Comparison of ENCODE assay signal across 22 cellular contexts in genomic region chr3:181333394-181333793, GRCh38.
DNase-seq lines count a peak whose midpoint lies in the region; ATAC-seq, FAIRE-seq and TF ChIP-seq lines count a peak whose summit lies in the region.
"Had no signal": no experiment of that assay in that cellular context is flagged by ENCODE, and none has a peak within 500 bp of the region (broad histone marks: within the 10 kb centered on the region; RNA-seq: fewer than 3 reads in every experiment).

No MANE protein-coding gene starts in this region.

- TF ChIP-seq EP300 in SK-N-SH (IDR thresholded peaks at IDR 0.05; ENCODE audit: borderline replicate concordance in 1 of 2, low read depth in 1 of 2, low read length in 1 of 2), result peak in 1 of 2 experiments; percentile 36; a peak in 1 of 4 replicates

- POLR2A ChIA-PET in SK-N-SH (lab: Yijun Ruan, JAX), result no interaction called here

- TF ChIP-seq CTCF in SK-N-SH (IDR thresholded peaks at IDR 0.05), result no peak

- TF ChIP-seq RAD21 in SK-N-SH (IDR thresholded peaks at IDR 0.05; ENCODE audit: low read length), result no peak

- no peak overlapping the region for H3K4me2 ChIP-seq in SK-N-SH
- H3K4me2 ChIP-seq: BLaER1 treated with 17β-estradiol and CSF1 and Interleukin-3, amounts not matched to agents 10 nM and 100 nM had no signal

- CTCF ChIA-PET in SK-N-SH (lab: Yijun Ruan, JAX), result no interaction called here
- CTCF ChIA-PET in activated naive CD4-positive, alpha-beta T cell treated with anti-CD3 and anti-CD28 coated beads, Interleukin-2, amount 10 ng/mL, durations not matched to agents 7 days and 5 days (lab: Charles Lee), result no interaction called here

- H2AFZ ChIP-seq in SK-N-SH (ENCODE audit: low read depth), result no peak overlapping the region

- H3F3A ChIP-seq in SK-N-SH (replicated peaks; ENCODE audit: insufficient read depth), result no peaks in the 10 kb centered on the region

- no peaks in the 10 kb centered on the region for H3K27me3 ChIP-seq in SK-N-SH (ENCODE audit: insufficient read depth)
- H3K27me3 ChIP-seq: BLaER1 treated with 17β-estradiol and CSF1 and Interleukin-3, amounts not matched to agents 10 nM and 100 nM had no signal

- peak overlapping the region in 1 of 2 experiments; percentile 79; a peak in 2 of 4 replicates for H3K27ac ChIP-seq in SK-N-SH (ENCODE audit: low read depth in 2 of 2, low read length in 1 of 2)
- H3K27ac ChIP-seq: 22Rv1; BLaER1 treated with 17β-estradiol and CSF1 and Interleukin-3, amounts not matched to agents 10 nM and 100 nM; C4-2B had no signal

- H3K4me1 ChIP-seq in SK-N-SH (ENCODE audit: control insufficient read depth in 1 of 2, insufficient read depth in 2 of 2, low read depth in 1 of 2, low read length in 1 of 2), result peaks cover 0 to 9% of the 10 kb centered on the region in 2 experiments; a peak in 2 of 4 replicates
- H3K4me1 ChIP-seq: BLaER1 treated with 17β-estradiol and CSF1 and Interleukin-3, amounts not matched to agents 10 nM and 100 nM; Caco-2 had no signal

- H3K4me1 Mint-ChIP-seq in activated naive CD4-positive, alpha-beta T cell treated with anti-CD3 and anti-CD28 coated beads, Interleukin-2, amount 10 ng/mL, durations not matched to agents 7 days and 5 days, result no peaks in the 10 kb centered on the region

- FAIRE-seq in RCC 7860 (lab: Jason Lieb, UNC) (peak; percentile 33), colon (lab: Jason Lieb, UNC) (peak; percentile 47), islet of Langerhans (lab: Jason Lieb, UNC) (peak; percentile 89)
- FAIRE-seq: D721Med, GM12878, GM12892, GM18507 had no signal

- no peak overlapping the region for H3K9ac ChIP-seq in SK-N-SH
- H3K9ac ChIP-seq: BLaER1 treated with 17β-estradiol and CSF1 and Interleukin-3, amounts not matched to agents 10 nM and 100 nM had no signal

- H3K36me3 ChIP-seq in SK-N-SH (replicated peaks in 1 of 2; ENCODE audit: control insufficient read depth in 1 of 2, insufficient read depth in 2 of 2, low read length in 1 of 2), result no peaks in the 10 kb centered on the region
- H3K36me3 ChIP-seq: BLaER1 treated with 17β-estradiol and CSF1 and Interleukin-3, amounts not matched to agents 10 nM and 100 nM had no signal

- H3K9me3 Mint-ChIP-seq in activated naive CD4-positive, alpha-beta T cell treated with anti-CD3 and anti-CD28 coated beads, Interleukin-2, amount 10 ng/mL, durations not matched to agents 7 days and 5 days, result no peaks in the 10 kb centered on the region
- H3K9me3 Mint-ChIP-seq: CD4-positive, alpha-beta T cell; CD8-positive, alpha-beta T cell had no signal

- no peaks in the 10 kb centered on the region for H3K9me3 ChIP-seq in SK-N-SH
- H3K9me3 ChIP-seq: BLaER1 treated with 17β-estradiol and CSF1 and Interleukin-3, amounts not matched to agents 10 nM and 100 nM; Caco-2 had no signal

- H3K27me3 Mint-ChIP-seq in activated naive CD4-positive, alpha-beta T cell treated with anti-CD3 and anti-CD28 coated beads, Interleukin-2, amount 10 ng/mL, durations not matched to agents 7 days and 5 days, result no peaks in the 10 kb centered on the region
- H3K27me3 Mint-ChIP-seq: CD4-positive, alpha-beta T cell had no signal

- ATAC-seq in SK-N-SH treated with all-trans-retinoic acid at 6 μM for 48 hours, result no peak
- ATAC-seq: CD8-positive, alpha-beta T cell; GM12878 had no signal

- H4K20me1 ChIP-seq in SK-N-SH (ENCODE audit: insufficient read depth), result no peaks in the 10 kb centered on the region
- H4K20me1 ChIP-seq: BLaER1 treated with 17β-estradiol and CSF1 and Interleukin-3, amounts not matched to agents 10 nM and 100 nM had no signal

- no peak overlapping the region for H3K4me3 Mint-ChIP-seq in activated naive CD4-positive, alpha-beta T cell treated with anti-CD3 and anti-CD28 coated beads, Interleukin-2, amount 10 ng/mL, durations not matched to agents 7 days and 5 days
- H3K4me3 Mint-ChIP-seq: CD4-positive, alpha-beta T cell; CD8-positive, alpha-beta T cell had no signal

- no peak overlapping the region for H3K4me3 ChIP-seq in SK-N-SH (ENCODE audit: low read depth in 2 of 2, low read length in 1 of 2)
- H3K4me3 ChIP-seq: BLaER1 treated with 17β-estradiol and CSF1 and Interleukin-3, amounts not matched to agents 10 nM and 100 nM; GM12878 had no signal

- no peaks in the 10 kb centered on the region for H3K79me2 ChIP-seq in SK-N-SH (ENCODE audit: insufficient read depth)

- no peaks in the 10 kb centered on the region for H3K9me2 ChIP-seq in SK-N-SH

- no peak overlapping the region for H3K27ac Mint-ChIP-seq in activated naive CD4-positive, alpha-beta T cell treated with anti-CD3 and anti-CD28 coated beads, Interleukin-2, amount 10 ng/mL, durations not matched to agents 7 days and 5 days
- H3K27ac Mint-ChIP-seq: CD4-positive, alpha-beta T cell; CD8-positive, alpha-beta T cell had no signal

- H3K36me3 Mint-ChIP-seq in activated naive CD4-positive, alpha-beta T cell treated with anti-CD3 and anti-CD28 coated beads, Interleukin-2, amount 10 ng/mL, durations not matched to agents 7 days and 5 days, result no peaks in the 10 kb centered on the region
- H3K36me3 Mint-ChIP-seq: CD8-positive, alpha-beta T cell had no signal

- DNase-seq in SK-N-SH (no peak), RCC 7860 (ENCODE audit: low spot score) (no peak), NCI-H2081 treated with DMSO at 0.1 percent for 48 hours (lab: John Stamatoyannopoulos, UW) (no peak), islet precursor cell (no peak)
- no peak for DNase-seq in activated naive CD4-positive, alpha-beta T cell treated with anti-CD3 and anti-CD28 coated beads, Interleukin-2, amount 10 ng/mL, durations not matched to agents 7 days and 5 days
- DNase-seq: ACHN; Caco-2; Calu3; CD4-positive, alpha-beta T cell; CD8-positive, alpha-beta T cell; DMS79 treated with DMSO at 0.1 percent for 48 hours; GDM1 had no signal

TF ChIP-seq in SK-N-SH treated with all-trans-retinoic acid at 6 μM for 48 hours, 23 proteins besides CTCF, POLR2A, EP300 and RAD21 (continues in another document):
- TF ChIP-seq ZFP3 (CRISPR knock-in tag; IDR thresholded peaks at IDR 0.05) (no peak), ZC3H10 (CRISPR knock-in tag; IDR thresholded peaks at IDR 0.05) (peak; percentile 94; the same call in 1 of the 2 replicates), ISL1 (CRISPR knock-in tag; IDR thresholded peaks at IDR 0.05) (peak; percentile 98), TOX (CRISPR knock-in tag; IDR thresholded peaks at IDR 0.05; ENCODE audit: borderline replicate concordance) (no peak), ZNF70 (CRISPR knock-in tag; IDR thresholded peaks at IDR 0.05) (no peak), ESRRG (CRISPR knock-in tag; IDR thresholded peaks at IDR 0.05) (0 out of 2 replicates have a peak, but pooled peaks have one; percentile 37), TCF4 (CRISPR knock-in tag; IDR thresholded peaks at IDR 0.05; ENCODE audit: borderline replicate concordance) (peak; percentile 81)
- TF ChIP-seq, protein P1, sequence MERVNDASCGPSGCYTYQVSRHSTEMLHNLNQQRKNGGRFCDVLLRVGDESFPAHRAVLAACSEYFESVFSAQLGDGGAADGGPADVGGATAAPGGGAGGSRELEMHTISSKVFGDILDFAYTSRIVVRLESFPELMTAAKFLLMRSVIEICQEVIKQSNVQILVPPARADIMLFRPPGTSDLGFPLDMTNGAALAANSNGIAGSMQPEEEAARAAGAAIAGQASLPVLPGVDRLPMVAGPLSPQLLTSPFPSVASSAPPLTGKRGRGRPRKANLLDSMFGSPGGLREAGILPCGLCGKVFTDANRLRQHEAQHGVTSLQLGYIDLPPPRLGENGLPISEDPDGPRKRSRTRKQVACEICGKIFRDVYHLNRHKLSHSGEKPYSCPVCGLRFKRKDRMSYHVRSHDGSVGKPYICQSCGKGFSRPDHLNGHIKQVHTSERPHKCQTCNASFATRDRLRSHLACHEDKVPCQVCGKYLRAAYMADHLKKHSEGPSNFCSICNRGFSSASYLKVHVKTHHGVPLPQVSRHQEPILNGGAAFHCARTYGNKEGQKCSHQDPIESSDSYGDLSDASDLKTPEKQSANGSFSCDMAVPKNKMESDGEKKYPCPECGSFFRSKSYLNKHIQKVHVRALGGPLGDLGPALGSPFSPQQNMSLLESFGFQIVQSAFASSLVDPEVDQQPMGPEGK (CRISPR knock-in tag; IDR thresholded peaks at IDR 0.05; ENCODE audit: borderline replicate concordance), result peak; percentile 80; the same call in 1 of the 2 replicates

TF ChIP-seq in SK-N-SH, 30 proteins besides CTCF, POLR2A, EP300 and RAD21:
- TF ChIP-seq FOXJ3 (CRISPR knock-in tag; IDR thresholded peaks at IDR 0.05), result no peak
- TF ChIP-seq GABPA (IDR thresholded peaks at IDR 0.05; ENCODE audit: low read depth), result no peak
- no peak for TF ChIP-seq ZBTB33 (IDR thresholded peaks at IDR 0.05; ENCODE audit: borderline replicate concordance, low read depth)
TF ChIP-seq in SK-N-SH: peak in this region for 0.
